ENCODE assay signal across 22 cellular contexts in genomic region chr2:158822212-158822611, GRCh38. TPM values are rescaled to one million over a fixed set of nuclear protein-coding genes. Genes with fewer than 3 reads are reported as not detected.
A peak's percentile ranks its signal among the peaks of the same experiment; 100 is the strongest.
DNase-seq lines count a peak whose midpoint lies in the region; ATAC-seq and TF ChIP-seq lines count a peak whose summit lies in the region.
"Had no signal": no experiment of that assay in that cellular context is flagged by ENCODE, and none has a peak within 500 bp of the region (broad histone marks: within the 10 kb centered on the region; RNA-seq: fewer than 3 reads in every experiment).

No MANE protein-coding gene starts in this region.

- H3K79me1 ChIP-seq in mesenchymal stem cell (replicated peaks; ENCODE audit: low read length, poor library complexity, severe bottlenecking), result no peaks in the 10 kb centered on the region

- H2BK15ac ChIP-seq in mesenchymal stem cell (ENCODE audit: low read depth, poor library complexity, severe bottlenecking), result no peak overlapping the region

- H3K9ac ChIP-seq in mesenchymal stem cell (ENCODE audit: low read length), result no peak overlapping the region
- H3K9ac ChIP-seq: BLaER1, GM23248 had no signal

- no peak overlapping the region for H3K4me2 ChIP-seq in mesenchymal stem cell (ENCODE audit: low read length, poor library complexity, severe bottlenecking)
- H3K4me2 ChIP-seq: A549, BLaER1 had no signal

- no peak for TF ChIP-seq POLR2A in testis (IDR thresholded peaks at IDR 0.05)

- peaks cover 23% of the 10 kb centered on the region for H3K4me1 ChIP-seq in cardiac muscle cell (ENCODE audit: low read depth)
- H3K4me1 ChIP-seq in right atrium auricular region, result peaks cover 0 to 12% of the 10 kb centered on the region in 2 donors
- peaks cover 3% of the 10 kb centered on the region for H3K4me1 ChIP-seq in mesenchymal stem cell (ENCODE audit: control insufficient read depth, insufficient read depth, low read depth, low read length)
- no peaks in the 10 kb centered on the region for H3K4me1 ChIP-seq in testis
- H3K4me1 ChIP-seq: A549 had no signal

- no peak overlapping the region for H2BK5ac ChIP-seq in mesenchymal stem cell (ENCODE audit: low read depth, low read length, poor library complexity, severe bottlenecking)

- no peak overlapping the region for H2AK5ac ChIP-seq in mesenchymal stem cell (ENCODE audit: low read length, severe bottlenecking)

- no peak overlapping the region for H2BK12ac ChIP-seq in mesenchymal stem cell (ENCODE audit: low read length in 2 of 2)

- H3K4me3 ChIP-seq in cardiac muscle cell (no peak overlapping the region), right atrium auricular region (no peak overlapping the region), mesenchymal stem cell (ENCODE audit: insufficient read depth in 1 of 2, low read depth in 1 of 2, low read length in 2 of 2) (no peak overlapping the region), testis (no peak overlapping the region)
- H3K4me3 ChIP-seq: A549, BLaER1, GM12878, GM23248 had no signal

- no peak overlapping the region for H4K8ac ChIP-seq in mesenchymal stem cell (ENCODE audit: low read length)

- no peak overlapping the region for H2BK120ac ChIP-seq in mesenchymal stem cell (ENCODE audit: low read depth, low read length)

- H3K27ac ChIP-seq in cardiac muscle cell, result peak overlapping the region; percentile 70
- H3K27ac ChIP-seq in right atrium auricular region, result no peak overlapping the region
- H3K27ac ChIP-seq in mesenchymal stem cell (ENCODE audit: low read length, poor library complexity, severe bottlenecking), result no peak overlapping the region
- no peak overlapping the region for H3K27ac ChIP-seq in testis
- H3K27ac ChIP-seq: A549, BLaER1, GM23248 had no signal

- H3K9me3 ChIP-seq in cardiac muscle cell (ENCODE audit: low read depth), result no peaks in the 10 kb centered on the region
- no peaks in the 10 kb centered on the region for H3K9me3 ChIP-seq in right atrium auricular region
- no peaks in the 10 kb centered on the region for H3K9me3 ChIP-seq in mesenchymal stem cell (ENCODE audit: control insufficient read depth, low read length)
- no peaks in the 10 kb centered on the region for H3K9me3 ChIP-seq in testis
- H3K9me3 ChIP-seq: A549, BLaER1 had no signal

- no peaks in the 10 kb centered on the region for H3K36me3 ChIP-seq in cardiac muscle cell
- H3K36me3 ChIP-seq in right atrium auricular region, result no peaks in the 10 kb centered on the region
- H3K36me3 ChIP-seq in mesenchymal stem cell (ENCODE audit: control insufficient read depth in 1 of 2, insufficient read depth in 2 of 2, low read depth in 1 of 2, low read length in 2 of 2), result no peaks in the 10 kb centered on the region
- H3K36me3 ChIP-seq in testis (ENCODE audit: low read depth, missing control alignments), result no peaks in the 10 kb centered on the region
- H3K36me3 ChIP-seq: BLaER1 had no signal

- intact Hi-C loops in testis (cut with DNase I; ENCODE audit: low total_unique reads), result no loop called here

- H4K91ac ChIP-seq in mesenchymal stem cell (ENCODE audit: low read length), result no peak overlapping the region

- H3K27me3 ChIP-seq in cardiac muscle cell (no peaks in the 10 kb centered on the region), right atrium auricular region (no peaks in the 10 kb centered on the region), mesenchymal stem cell (ENCODE audit: control insufficient read depth in 1 of 2, insufficient read depth in 1 of 2, low read length in 2 of 2) (peaks cover 0 to 9% of the 10 kb centered on the region in 2 experiments), testis (no peaks in the 10 kb centered on the region)
- H3K27me3 ChIP-seq: BLaER1 had no signal

- 6% methylated on average over 10 of the region's 11 CpGs for WGBS in mesenchymal stem cell
- 38 to 50% methylated on average over 11 of the region's 11 CpGs for WGBS in testis, 2 donors

- H3K23ac ChIP-seq in mesenchymal stem cell (ENCODE audit: low read length in 2 of 2), result no peak overlapping the region

- peak; percentile 23 to 88 for DNase-seq in cardiac muscle cell (ENCODE audit: low read depth in 1 of 2, low spot score in 1 of 2)
- no peak for DNase-seq in right atrium auricular region (ENCODE audit: low spot score)
- DNase-seq in NCI-H2227 treated with DMSO at 0.1 percent for 48 hours (lab: John Stamatoyannopoulos, UW), result peak; percentile 73
- peak; percentile 75 for DNase-seq in mesenchymal stem cell
- peak; percentile 19 for DNase-seq in testis
- no peak for DNase-seq in NCI-H524 (lab: John Stamatoyannopoulos, UW)
- DNase-seq: CD4-positive, alpha-beta memory T cell; DMS153; GF-D8; GM23248; KG1; NCI-H1105 treated with DMSO at 0.1 percent for 48 hours; NCI-H1694; NCI-H446 treated with DMSO at 0.1 percent for 48 hours had no signal

- ATAC-seq in HG02938 (IDR thresholded peaks at IDR 0.05; ENCODE audit: unreplicated experiment) (no peak), GM18873 (IDR thresholded peaks at IDR 0.05; ENCODE audit: low FRiP score, unreplicated experiment) (no peak)
- ATAC-seq: A549, GM12878, HepG2, Panc1 had no signal

- TF ChIP-seq CTCF in cardiac muscle cell (IDR thresholded peaks at IDR 0.05; ENCODE audit: low read depth, low read length) (no peak), right atrium auricular region (IDR thresholded peaks at IDR 0.05) (no peak), testis (IDR thresholded peaks at IDR 0.05) (no peak)

- H2AFZ ChIP-seq in mesenchymal stem cell (ENCODE audit: low read depth, low read length), result no peak overlapping the region
- H2AFZ ChIP-seq: GM23248 had no signal

- no peak overlapping the region for H3K14ac ChIP-seq in mesenchymal stem cell (ENCODE audit: low read length in 2 of 2)

- H3K4ac ChIP-seq in mesenchymal stem cell (ENCODE audit: low read depth in 1 of 2, low read length in 2 of 2), result no peak overlapping the region

- no peak overlapping the region for H3K18ac ChIP-seq in mesenchymal stem cell (ENCODE audit: low read depth in 1 of 2, low read length in 2 of 2)

RNA-seq across cellular contexts. Expression of gene DAPL1, which starts 27.1 kb away (rescaled TPM):
- not detected in 2 replicates for total RNA-seq in cardiac muscle cell
- polyA plus RNA-seq in cardiac muscle cell, result not detected in 2 replicates
- not detected for total RNA-seq in right atrium auricular region
- polyA plus RNA-seq in mesenchymal stem cell (2013, experiment 1 of 2), result not detected
- polyA plus RNA-seq in mesenchymal stem cell (2013, experiment 2 of 2), result 0.12 TPM
- 1 to 10 TPM in 1 of 2 donors, not detected in 1; 4.2 TPM for total RNA-seq in testis
- polyA plus RNA-seq in testis (ENCODE audit: insufficient read depth, low read depth, low replicate concordance), result 4.4 TPM
- total RNA-seq: CD4-positive, alpha-beta memory T cell; Daoy; GM12878; GM23248; HepG2 had no signal
- polyA plus RNA-seq: A549; CD4-positive, alpha-beta memory T cell; GM12878; GM23248; HepG2 had no signal

Comparison
In these comparisons a context has a peak if more than half of its experiments do, and no peak if none do; other contexts are left out.
1. DNase-seq: peak in cardiac muscle cell (2 of 2), NCI-H2227 treated with DMSO at 0.1 percent for 48 hours (single experiment), mesenchymal stem cell (single experiment) and testis (single experiment); none in right atrium auricular region (single experiment) and NCI-H524 (0 of 2).